In genomic region chr7:32618470-32618869, GRCh38 we compare ENCODE assay signal across 19 cellular contexts.
"Had no signal": no experiment of that assay in that cellular context is flagged by ENCODE, and none has a peak within 500 bp of the region (broad histone marks: within the 10 kb centered on the region; RNA-seq: fewer than 3 reads in every experiment).

No MANE protein-coding gene starts in this region.

- H3K4me1 Mint-ChIP-seq: activated B cell treated with CpG ODN at 0.5 μM for 24 hours, immature natural killer cell, nephron progenitor cell, T-cell had no signal

- ATAC-seq: gastroesophageal sphincter, heart left ventricle, T-cell, upper lobe of right lung had no signal

- H3K27ac ChIP-seq: esophagus muscularis mucosa, gastroesophageal sphincter, heart left ventricle, left ventricle myocardium inferior, upper lobe of right lung had no signal

- H3K4me1 ChIP-seq: esophagus muscularis mucosa, gastroesophageal sphincter had no signal

- FAIRE-seq: endothelial cell of umbilical vein had no signal

- H3K36me3 Mint-ChIP-seq: activated naive CD4-positive, alpha-beta T cell treated with anti-CD3 and anti-CD28 coated beads, Interleukin-2, amount 50 U/mL, for 72 hours; T-cell had no signal

- H3K9me3 ChIP-seq: esophagus muscularis mucosa, gastroesophageal sphincter, left ventricle myocardium inferior, upper lobe of right lung had no signal

- H3K9me3 Mint-ChIP-seq: activated B cell treated with CpG ODN at 0.5 μM for 24 hours; activated naive CD4-positive, alpha-beta T cell treated with anti-CD3 and anti-CD28 coated beads, Interleukin-2, amount 50 U/mL, for 72 hours; immature natural killer cell; T-cell had no signal

- H3K4me3 Mint-ChIP-seq: activated B cell treated with CpG ODN at 0.5 μM for 24 hours, immature natural killer cell, nephron progenitor cell, T-cell had no signal

- H3K36me3 ChIP-seq: esophagus muscularis mucosa, gastroesophageal sphincter, heart left ventricle, left ventricle myocardium inferior, upper lobe of right lung had no signal

- H3K27me3 ChIP-seq: esophagus muscularis mucosa, gastroesophageal sphincter, heart left ventricle, upper lobe of right lung had no signal

- H3K27ac Mint-ChIP-seq: activated B cell treated with CpG ODN at 0.5 μM for 24 hours; activated naive CD4-positive, alpha-beta T cell treated with anti-CD3 and anti-CD28 coated beads, Interleukin-2, amount 50 U/mL, for 72 hours; immature natural killer cell; T-cell had no signal

- DNase-seq: activated B cell treated with CpG ODN at 0.5 μM for 24 hours; activated effector memory CD4-positive, alpha-beta T cell treated with anti-CD3 and anti-CD28 coated beads, Interleukin-2, amount 50 U/mL, for 16 hours; amniotic stem cell; effector CD4-positive, alpha-beta T cell; heart left ventricle; immature natural killer cell; kidney glomerular epithelial cell; left ventricle myocardium inferior; mammary epithelial cell; midbrain; nephron progenitor cell; nucleus accumbens; retina; T-cell; upper lobe of right lung had no signal

- H3K4me3 ChIP-seq: esophagus muscularis mucosa, gastroesophageal sphincter, heart left ventricle, left ventricle myocardium inferior, upper lobe of right lung had no signal

- H3K27me3 Mint-ChIP-seq: activated B cell treated with CpG ODN at 0.5 μM for 24 hours had no signal
